ENCODE assay signal across 18 cellular contexts in the genomic region with DNA sequence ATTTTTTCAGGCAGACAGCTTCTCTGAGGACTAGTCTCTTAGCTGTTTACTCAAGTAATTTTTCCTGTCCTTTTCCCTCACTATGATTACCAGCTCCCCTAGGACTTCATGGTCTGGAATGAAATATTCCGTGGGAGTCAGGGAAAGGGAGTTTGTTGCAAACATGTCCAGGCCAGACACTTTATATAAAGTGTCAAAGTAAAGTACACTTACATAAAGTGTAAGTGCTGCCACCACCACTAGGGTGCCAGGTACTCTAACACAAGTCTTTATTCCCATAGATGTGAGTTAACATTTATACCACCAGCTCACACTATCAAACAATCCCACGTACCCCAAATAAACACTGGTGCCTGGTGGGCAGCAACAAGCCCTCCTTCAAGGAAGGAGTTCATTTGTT.
DNase-seq lines count a peak whose midpoint lies in the region; ATAC-seq, FAIRE-seq and TF ChIP-seq lines count a peak whose summit lies in the region.
"Had no signal": no experiment of that assay in that cellular context is flagged by ENCODE, and none has a peak within 500 bp of the region (broad histone marks: within the 10 kb centered on the region; RNA-seq: fewer than 3 reads in every experiment).

No MANE protein-coding gene starts in this region.

- H3K9me3 ChIP-seq in H1 (ENCODE audit: insufficient read depth in 2 of 2, low read depth in 1 of 2, low read length in 1 of 2) (peaks cover 0 to 23% of the 10 kb centered on the region in 2 experiments; a peak in 1 of 4 replicates), mesodermal cell (ENCODE audit: control insufficient read depth, low read length) (peaks cover 15% of the 10 kb centered on the region)
- H3K9me3 ChIP-seq: vagina had no signal

- TF ChIP-seq RAD21 in H1 (IDR thresholded peaks at IDR 0.05 in 1 of 2, conservative IDR thresholded peaks at IDR 0.05 in 1 of 2; ENCODE audit: low read depth in 2 of 2, low read length in 2 of 2) = no peak

- H3K4me2 ChIP-seq in H1 (ENCODE audit: insufficient read depth in 1 of 2, low read depth in 2 of 2, low read length in 2 of 2) = no peak overlapping the region

- no peak overlapping the region for H3K56ac ChIP-seq in H1 (replicated peaks; ENCODE audit: insufficient read length, low read depth, low read length)

- no peak overlapping the region for H2AFZ ChIP-seq in H1 (ENCODE audit: low read length)

- H2BK120ac ChIP-seq in H1 (replicated peaks; ENCODE audit: low read depth, low read length) = no peak overlapping the region

- H4K8ac ChIP-seq in H1 (ENCODE audit: extremely low read depth, insufficient read depth, low read length) = no peak overlapping the region; the same call in 1 of the 2 replicates

- no peak overlapping the region for H3K4me3 ChIP-seq in H1 (ENCODE audit: extremely low read depth in 1 of 4, insufficient read depth in 2 of 4, low read depth in 3 of 4, low read length in 4 of 4)
- no peak overlapping the region for H3K4me3 ChIP-seq in mesodermal cell (ENCODE audit: extremely low read depth, insufficient read depth, low read length, poor library complexity, severe bottlenecking)
- H3K4me3 ChIP-seq: vagina had no signal

- no peak for TF ChIP-seq EP300 in H1 (IDR thresholded peaks at IDR 0.05; ENCODE audit: borderline replicate concordance in 1 of 2, low read depth in 2 of 2, low read length in 2 of 2)

- CTCF ChIA-PET in H1 (lab: Charles Lee; ENCODE audit: partially characterized antibody) = interaction anchor here (0.6 to 1.6 kb wide), 10 partner anchors 8 to 374 kb away, joined by 3 to 5 read pairs (median 4); no protein-coding TSS in a partner anchor

- H3K4me1 ChIP-seq in H1 (replicated peaks in 1 of 4; ENCODE audit: control insufficient read depth in 3 of 4, insufficient read depth in 4 of 4, low read length in 3 of 4) (no peaks in the 10 kb centered on the region), mesodermal cell (ENCODE audit: control insufficient read depth, insufficient read depth, low read length, poor library complexity, severe bottlenecking) (no peaks in the 10 kb centered on the region)
- H3K4me1 ChIP-seq: vagina had no signal

- FAIRE-seq in H1 (lab: Jason Lieb, UNC) = no peak
- FAIRE-seq: colon, islet of Langerhans had no signal

- H3K27ac ChIP-seq in C4-2B (no peak overlapping the region), H1 (ENCODE audit: low read depth, low read length) (no peak overlapping the region), mesodermal cell (ENCODE audit: low read depth, low read length, severe bottlenecking) (peak overlapping the region; percentile 81)
- H3K27ac ChIP-seq: vagina had no signal

- no peaks in the 10 kb centered on the region for H3K27me3 ChIP-seq in H1 (replicated peaks in 1 of 4; ENCODE audit: control insufficient read depth in 3 of 4, extremely low read depth in 1 of 4, insufficient read depth in 3 of 4, low read length in 3 of 4)
- H3K27me3 ChIP-seq: vagina had no signal

- no peaks in the 10 kb centered on the region for H3K23me2 ChIP-seq in H1 (ENCODE audit: low read depth, low read length)

- 61% methylated on average over 2 of the region's 2 CpGs; no CpG with 5 or more reads in 1 of the 2 experiments for WGBS in H1 (ENCODE audit: extremely low coverage in 1 of 2, insufficient coverage in 1 of 2, insufficient read length in 1 of 2, insufficient replicate concordance in 2 of 2, low coverage in 1 of 2, low lambda C conversion rate in 2 of 2, missing lambda C conversion rate in 1 of 2), 2 experiments
- WGBS in mesodermal cell (ENCODE audit: insufficient coverage in 2 of 2), 2 experiments = 17 to 67% methylated on average over 1 of the region's 2 CpGs

- H2BK5ac ChIP-seq in H1 (ENCODE audit: low read depth, low read length) = no peak overlapping the region

- H3K36me3 ChIP-seq in H1 (ENCODE audit: control insufficient read depth in 2 of 4, insufficient read depth in 4 of 4, low read length in 3 of 4) = peaks cover 0 to 9% (median 0%) of the 10 kb centered on the region in 4 experiments; a peak in 1 of 8 replicates
- no peaks in the 10 kb centered on the region for H3K36me3 ChIP-seq in mesodermal cell (ENCODE audit: control insufficient read depth, insufficient read depth, low read length)
- H3K36me3 ChIP-seq: vagina had no signal

- no peaks in the 10 kb centered on the region for H3K79me1 ChIP-seq in H1 (ENCODE audit: low read depth, low read length)

- DNase-seq in NAMALWA (ENCODE audit: low spot score) = peak; percentile 13
- DNase-seq in H1 (ENCODE audit: low read depth in 1 of 2, low spot score in 2 of 2) = no peak
- no peak for DNase-seq in NCI-H510A (lab: John Stamatoyannopoulos, UW)
- no peak for DNase-seq in GDM1 (lab: John Stamatoyannopoulos, UW)
- no peak for DNase-seq in T-helper 1 cell
- DNase-seq: activated CD8-positive, alpha-beta T cell treated with anti-CD3 and anti-CD28 coated beads, Interleukin-2, amount 10 ng/mL, durations not matched to agents 7 days and 5 days; activated naive CD4-positive, alpha-beta T cell treated with anti-CD3 and anti-CD28 coated beads for 36 hours; foreskin fibroblast; NCI-H1436; NCI-H748 treated with DMSO at 0.1 percent for 48 hours; stimulated activated CD4-positive, alpha-beta T cell treated with anti-CD3 and anti-CD28 coated beads, Interleukin-4, amount 100 ng/mL, for 1 hour had no signal

- no peak for TF ChIP-seq POLR2A in H1 (IDR thresholded peaks at IDR 0.05; ENCODE audit: control extremely low read depth in 1 of 2, low read depth in 2 of 2, low read length in 2 of 2)

- no peak overlapping the region for H4K5ac ChIP-seq in H1 (ENCODE audit: insufficient read length, low read depth, low read length)

- no peak overlapping the region for H2BK15ac ChIP-seq in H1 (ENCODE audit: low read length)

- H3K18ac ChIP-seq in H1 (ENCODE audit: extremely low read depth, low read length) = no peak overlapping the region

- TF ChIP-seq CTCF in C4-2B (conservative IDR thresholded peaks at IDR 0.05) (peak; percentile 38), H1 (IDR thresholded peaks at IDR 0.05; ENCODE audit: control extremely low read depth in 1 of 3, insufficient read depth in 1 of 3, low read depth in 1 of 3, low read length in 3 of 3) (peak in 1 of 3 experiments; percentile 36; a peak in 1 of 4 replicates)

- H3K79me2 ChIP-seq in H1 (ENCODE audit: control insufficient read depth in 1 of 2, insufficient read depth in 2 of 2, low read length in 2 of 2) = no peaks in the 10 kb centered on the region

- no peak overlapping the region for H2BK12ac ChIP-seq in H1 (ENCODE audit: low read depth, low read length)

- no peak overlapping the region for H4K91ac ChIP-seq in H1 (replicated peaks; ENCODE audit: insufficient read length, low read length)

- no peak overlapping the region for H3K14ac ChIP-seq in H1 (ENCODE audit: insufficient read length)

- H3K4ac ChIP-seq in H1 (replicated peaks; ENCODE audit: insufficient read length, low read depth, low read length) = no peak overlapping the region

- no peak overlapping the region for H2BK20ac ChIP-seq in H1 (ENCODE audit: low read length)

- no peak for ATAC-seq in GM18519 (IDR thresholded peaks at IDR 0.05; ENCODE audit: low FRiP score, unreplicated experiment)
- ATAC-seq: activated CD8-positive, alpha-beta T cell treated with anti-CD3 and anti-CD28 coated beads, Interleukin-2, amount 10 ng/mL, durations not matched to agents 7 days and 5 days; stimulated activated effector memory CD8-positive, alpha-beta T cell treated with anti-CD3 and anti-CD28 coated beads, Interleukin-12 subunit alpha, Interleukin-12 subunit beta, amount 100 ng/mL, for 72 hours had no signal

- H3K9ac ChIP-seq in H1 (replicated peaks in 1 of 4; ENCODE audit: extremely low read depth in 1 of 4, low read depth in 3 of 4, low read length in 3 of 4) = no peak overlapping the region

- H2AK5ac ChIP-seq in H1 (ENCODE audit: low read depth, low read length) = no peak overlapping the region

- POLR2A ChIA-PET in H1 (lab: Charles Lee; ENCODE audit: partially characterized antibody) = no interaction called here

- no peak overlapping the region for H3K23ac ChIP-seq in H1 (ENCODE audit: insufficient read length)

- H4K20me1 ChIP-seq in H1 (replicated peaks in 1 of 2; ENCODE audit: control insufficient read depth in 1 of 2, insufficient read depth in 2 of 2, low read length in 2 of 2) = no peaks in the 10 kb centered on the region

TF ChIP-seq in H1, 55 proteins besides CTCF, POLR2A, EP300 and RAD21:
- TF ChIP-seq TEAD4 (IDR thresholded peaks at IDR 0.05; ENCODE audit: low read depth, low read length) (no peak), SIRT6 (IDR thresholded peaks at IDR 0.05; ENCODE audit: low read length) (no peak), CREB1 (IDR thresholded peaks at IDR 0.05) (no peak), CBX5 (IDR thresholded peaks at IDR 0.05; ENCODE audit: low read depth, low read length) (no peak), POLR2AphosphoS5 (IDR thresholded peaks at IDR 0.05; ENCODE audit: low read depth, low read length) (0 out of 2 replicates have a peak, but pooled peaks have one; percentile 37), JUND (IDR thresholded peaks at IDR 0.05; ENCODE audit: low read length) (no peak), KDM1A (IDR thresholded peaks at IDR 0.05; ENCODE audit: borderline replicate concordance, low read length) (no peak), SUZ12 (IDR thresholded peaks at IDR 0.05; ENCODE audit: low read length) (no peak)
